16 cellular contexts compared by ENCODE assay signal in genomic region chr10:121516483-121516882, GRCh38.
DNase-seq lines count a peak whose midpoint lies in the region; ATAC-seq and TF ChIP-seq lines count a peak whose summit lies in the region.
"Had no signal": no experiment of that assay in that cellular context is flagged by ENCODE, and none has a peak within 500 bp of the region (broad histone marks: within the 10 kb centered on the region; RNA-seq: fewer than 3 reads in every experiment).

No MANE protein-coding gene starts in this region.

- peak overlapping the region; percentile 31; the same call in 1 of the 2 replicates for H3K9ac ChIP-seq in KMS-11

- no peak overlapping the region for H3K27ac Mint-ChIP-seq in natural killer cell treated with Interleukin-12 subunit alpha and Interleukin-12 subunit beta and Interleukin-15 and Interleukin-18, amount 100 ng/mL, for 72 hours
- H3K27ac Mint-ChIP-seq in natural killer cell = no peak overlapping the region
- H3K27ac Mint-ChIP-seq in GM23338 = no peak overlapping the region
- H3K27ac Mint-ChIP-seq: nephron progenitor cell had no signal

- WGBS in gastroesophageal sphincter (ENCODE audit: low coverage in 1 of 2), 2 donors = 74 to 75% methylated on average over 5 of the region's 5 CpGs

- no peaks in the 10 kb centered on the region for H3K27me3 Mint-ChIP-seq in natural killer cell treated with Interleukin-12 subunit alpha and Interleukin-12 subunit beta and Interleukin-15 and Interleukin-18, amount 100 ng/mL, for 72 hours
- H3K27me3 Mint-ChIP-seq in natural killer cell (ENCODE audit: low read depth in 2 of 2) (peaks cover 0 to 3% of the 10 kb centered on the region in 2 donors), GM23338 (ENCODE audit: insufficient read depth, low read depth, poor library complexity) (peaks cover 7% of the 10 kb centered on the region)

- H3K9me3 ChIP-seq in gastroesophageal sphincter (no peaks in the 10 kb centered on the region), breast epithelium (no peaks in the 10 kb centered on the region)

- H3K9me2 ChIP-seq in GM23338 (ENCODE audit: insufficient read depth) = no peaks in the 10 kb centered on the region

- TF ChIP-seq CTCF in natural killer cell (IDR thresholded peaks at IDR 0.05) (no peak), GM23338 (conservative IDR thresholded peaks at IDR 0.05; ENCODE audit: low read depth in 2 of 2) (no peak), KMS-11 (conservative IDR thresholded peaks at IDR 0.05; ENCODE audit: low read depth, low read length) (no peak), gastroesophageal sphincter (IDR thresholded peaks at IDR 0.05) (no peak), breast epithelium (IDR thresholded peaks at IDR 0.05) (no peak)

- peaks cover 30% of the 10 kb centered on the region; the same call in 1 of the 2 replicates for H3K36me3 ChIP-seq in GM23338 (ENCODE audit: insufficient read depth)
- H3K36me3 ChIP-seq in KMS-11 (ENCODE audit: insufficient read depth) = no peaks in the 10 kb centered on the region; the same call in 1 of the 2 replicates
- H3K36me3 ChIP-seq in gastroesophageal sphincter = peaks cover 0 to 21% of the 10 kb centered on the region in 2 donors
- H3K36me3 ChIP-seq in breast epithelium = no peaks in the 10 kb centered on the region

- H3K4me2 ChIP-seq in GM23338 = no peak overlapping the region
- H3K4me2 ChIP-seq in KMS-11 = peak overlapping the region; percentile 72

- H3F3A ChIP-seq in GM23338 (replicated peaks; ENCODE audit: low read depth) = no peaks in the 10 kb centered on the region

- no peak for DNase-seq in natural killer cell treated with Interleukin-12 subunit alpha and Interleukin-12 subunit beta and Interleukin-15 and Interleukin-18, amount 100 ng/mL, for 72 hours (ENCODE audit: low spot score)
- DNase-seq in natural killer cell (no peak), GM23338 (ENCODE audit: low spot score) (no peak), breast epithelium (ENCODE audit: low spot score in 2 of 2) (no peak)
- no peak for DNase-seq in activated effector memory CD4-positive, alpha-beta T cell treated with Interleukin-2 at 50 U/mL for 16 hours
- DNase-seq in activated CD8-positive, alpha-beta memory T cell treated with anti-CD3 and anti-CD28 coated beads, Interleukin-2, amount 50 U/mL, for 48 hours = no peak
- DNase-seq: activated CD4-positive, CD25-positive, alpha-beta regulatory T cell treated with anti-CD3 and anti-CD28 coated beads, Interleukin-2, amount 50 U/mL, for 72 hours; activated naive CD4-positive, alpha-beta T cell treated with Interleukin-2 at 50 U/mL for 16 hours; foreskin fibroblast; kidney glomerular epithelial cell; NCI-H1048; NCI-H510A treated with DMSO at 0.1 percent for 48 hours; nephron progenitor cell had no signal

- H2AFZ ChIP-seq in GM23338 (no peak overlapping the region), KMS-11 (ENCODE audit: low read depth) (0 out of 2 replicates have a peak overlapping the region, but pooled peaks have one; percentile 7)

- H3K79me2 ChIP-seq in GM23338 (replicated peaks; ENCODE audit: insufficient read depth) = peaks cover 87% of the 10 kb centered on the region
- H3K79me2 ChIP-seq in KMS-11 (ENCODE audit: insufficient read depth, low read depth) = peaks cover 9% of the 10 kb centered on the region; the same call in 1 of the 2 replicates

- intact Hi-C loops in natural killer cell (cut with micrococcal nuclease) = no loop called here
- intact Hi-C loops in breast epithelium (cut with DNase I; ENCODE audit: low total_unique reads) = no loop called here

- TF ChIP-seq POLR2A in gastroesophageal sphincter (IDR thresholded peaks at IDR 0.05) (no peak), breast epithelium (IDR thresholded peaks at IDR 0.05) (no peak)

- peaks cover 7% of the 10 kb centered on the region; the same call in 1 of the 2 replicates for H4K20me1 ChIP-seq in GM23338 (replicated peaks; ENCODE audit: insufficient read depth)
- H4K20me1 ChIP-seq in KMS-11 (ENCODE audit: insufficient read depth) = no peaks in the 10 kb centered on the region

- peaks cover 0 to 5% of the 10 kb centered on the region in 2 donors for H3K4me1 Mint-ChIP-seq in natural killer cell treated with Interleukin-12 subunit alpha and Interleukin-12 subunit beta and Interleukin-15 and Interleukin-18, amount 100 ng/mL, for 72 hours (ENCODE audit: low read depth in 2 of 2)
- no peaks in the 10 kb centered on the region for H3K4me1 Mint-ChIP-seq in natural killer cell
- H3K4me1 Mint-ChIP-seq in GM23338 = peaks cover 40% of the 10 kb centered on the region

- H3K27ac ChIP-seq in GM23338 (ENCODE audit: low read depth) (peak overlapping the region; percentile 42; the same call in 1 of the 2 replicates), KMS-11 (peak overlapping the region; percentile 84), gastroesophageal sphincter (no peak overlapping the region), breast epithelium (no peak overlapping the region)
- H3K27ac ChIP-seq: SK-N-MC had no signal

- no peak for TF ChIP-seq EP300 in gastroesophageal sphincter (IDR thresholded peaks at IDR 0.05)

- H3K27me3 ChIP-seq in GM23338 (ENCODE audit: insufficient read depth) = no peaks in the 10 kb centered on the region
- H3K27me3 ChIP-seq in KMS-11 (ENCODE audit: insufficient read depth, low read depth) = no peaks in the 10 kb centered on the region
- no peaks in the 10 kb centered on the region for H3K27me3 ChIP-seq in gastroesophageal sphincter
- no peaks in the 10 kb centered on the region for H3K27me3 ChIP-seq in breast epithelium

- H3K36me3 Mint-ChIP-seq in natural killer cell treated with Interleukin-12 subunit alpha and Interleukin-12 subunit beta and Interleukin-15 and Interleukin-18, amount 100 ng/mL, for 72 hours = no peaks in the 10 kb centered on the region
- no peaks in the 10 kb centered on the region for H3K36me3 Mint-ChIP-seq in natural killer cell
- peaks cover 90% of the 10 kb centered on the region for H3K36me3 Mint-ChIP-seq in GM23338 (ENCODE audit: low read depth)

- peak in 1 of 2 donors; percentile 71 for ATAC-seq in natural killer cell treated with Interleukin-12 subunit alpha and Interleukin-12 subunit beta and Interleukin-15 and Interleukin-18, amount 100 ng/mL, for 72 hours
- ATAC-seq in natural killer cell = no peak
- ATAC-seq in GM23338 = no peak
- ATAC-seq in gastroesophageal sphincter = no peak

- H3K4me1 ChIP-seq in GM23338 (ENCODE audit: insufficient read depth) = peaks cover 41% of the 10 kb centered on the region
- H3K4me1 ChIP-seq in KMS-11 (ENCODE audit: low read depth, poor library complexity, severe bottlenecking) = peaks cover 62% of the 10 kb centered on the region
- H3K4me1 ChIP-seq in gastroesophageal sphincter = peaks cover 0 to 8% (median 0%) of the 10 kb centered on the region in 3 donors
- H3K4me1 ChIP-seq in breast epithelium = no peaks in the 10 kb centered on the region

- H3K4me3 Mint-ChIP-seq in natural killer cell treated with Interleukin-12 subunit alpha and Interleukin-12 subunit beta and Interleukin-15 and Interleukin-18, amount 100 ng/mL, for 72 hours = peak overlapping the region; percentile 30
- no peak overlapping the region for H3K4me3 Mint-ChIP-seq in natural killer cell
- H3K4me3 Mint-ChIP-seq in GM23338 = no peak overlapping the region
- H3K4me3 Mint-ChIP-seq: nephron progenitor cell had no signal

- no peaks in the 10 kb centered on the region for H3K9me3 Mint-ChIP-seq in natural killer cell treated with Interleukin-12 subunit alpha and Interleukin-12 subunit beta and Interleukin-15 and Interleukin-18, amount 100 ng/mL, for 72 hours
- H3K9me3 Mint-ChIP-seq in natural killer cell = no peaks in the 10 kb centered on the region
- H3K9me3 Mint-ChIP-seq in GM23338 = no peaks in the 10 kb centered on the region

- no peak overlapping the region for H3K4me3 ChIP-seq in GM23338
- no peak overlapping the region for H3K4me3 ChIP-seq in KMS-11 (IDR thresholded peaks at IDR 0.05; ENCODE audit: insufficient read depth, low read depth, low read length)
- H3K4me3 ChIP-seq in gastroesophageal sphincter = no peak overlapping the region
- H3K4me3 ChIP-seq in breast epithelium = no peak overlapping the region
- H3K4me3 ChIP-seq: SK-N-MC had no signal

TF ChIP-seq in GM23338, 12 proteins besides CTCF, POLR2A, EP300 and RAD21 (continues in another document):
- TF ChIP-seq ETS1 (IDR thresholded peaks at IDR 0.05) = no peak
- no peak for TF ChIP-seq ZNF114 (CRISPR knock-in tag; IDR thresholded peaks at IDR 0.05)
- no peak for TF ChIP-seq EZH2phosphoT487 (IDR thresholded peaks at IDR 0.05; ENCODE audit: unreplicated experiment)
- TF ChIP-seq ZNF331 (CRISPR knock-in tag; IDR thresholded peaks at IDR 0.05; ENCODE audit: low read depth) = no peak
- TF ChIP-seq JUNB (IDR thresholded peaks at IDR 0.05; ENCODE audit: unreplicated experiment) = no peak
- TF ChIP-seq POLR2AphosphoS5 (IDR thresholded peaks at IDR 0.05; ENCODE audit: low read depth) = no peak
- no peak for TF ChIP-seq NANOG (IDR thresholded peaks at IDR 0.05; ENCODE audit: borderline replicate concordance)

Comparison
In these comparisons a context has a peak if more than half of its experiments do, and no peak if none do; other contexts are left out.
1. H3K27ac ChIP-seq: peak in GM23338 (single experiment) and KMS-11 (single experiment); none in gastroesophageal sphincter (0 of 4) and breast epithelium (0 of 2).